8 cellular contexts compared by ENCODE assay signal in the genomic region with DNA sequence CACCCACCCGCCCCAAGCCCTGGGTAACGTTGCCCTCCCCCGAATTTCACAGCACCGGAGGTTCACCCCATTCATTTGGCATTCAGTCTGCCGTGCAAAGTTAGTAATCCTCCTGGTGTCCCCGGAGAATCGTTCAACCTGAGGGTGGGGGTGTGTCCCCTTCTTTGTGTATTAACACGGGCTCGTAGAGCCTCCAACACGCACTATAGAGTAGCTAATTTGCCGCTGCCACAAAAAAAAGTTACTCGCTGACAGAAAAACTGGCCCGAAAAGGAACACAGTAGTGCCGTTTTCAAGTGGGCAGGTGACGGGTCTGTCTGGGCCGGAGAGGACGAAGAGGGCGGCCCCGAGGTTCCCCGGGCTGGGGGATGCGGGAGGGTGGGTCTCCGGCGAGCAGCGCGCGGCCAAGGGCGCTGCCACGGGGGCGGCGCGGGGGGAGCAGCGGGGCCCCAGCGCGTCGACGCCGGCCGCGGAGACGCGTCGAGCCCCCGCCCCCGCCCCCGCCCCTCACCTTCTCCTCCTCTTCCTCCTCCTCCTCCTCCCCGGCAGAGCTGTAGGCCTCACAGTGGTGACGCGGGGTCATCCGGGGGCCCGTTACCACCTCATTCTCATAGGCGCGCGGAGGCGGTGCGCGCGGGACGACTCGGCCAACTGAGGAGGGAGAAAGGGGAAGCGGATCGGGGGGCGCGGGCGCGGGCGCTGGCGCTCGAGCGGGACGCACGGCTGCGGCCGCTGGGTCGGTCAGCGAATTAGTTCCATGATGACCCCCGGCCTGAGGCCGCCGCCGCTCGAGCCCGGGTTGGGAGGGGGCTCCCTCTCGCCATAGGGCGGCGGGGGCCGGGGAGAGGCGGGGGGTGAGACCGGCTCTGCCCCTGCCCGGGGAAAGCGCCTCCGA. TPM values are rescaled to one million over a fixed set of nuclear protein-coding genes. Genes with fewer than 3 reads are reported as not detected.
A peak's percentile ranks its signal among the peaks of the same experiment; 100 is the strongest.
DNase-seq lines count a peak whose midpoint lies in the region; ATAC-seq, FAIRE-seq and TF ChIP-seq lines count a peak whose summit lies in the region.

No MANE protein-coding gene starts in this region.

- FAIRE-seq in GM12891 (lab: Jason Lieb, UNC): no peak

- DNase-seq in GM12891 (ENCODE audit: insufficient read length, low spot score) (peak; percentile 53), NCI-H146 (lab: John Stamatoyannopoulos, UW) (peak; percentile 81), ecto neural progenitor cell (ENCODE audit: low spot score) (peak; percentile 82), medulla oblongata (ENCODE audit: extremely low spot score) (peak; percentile 58), DMS114 treated with DMSO at 0.1 percent for 48 hours (lab: John Stamatoyannopoulos, UW; ENCODE audit: unreplicated experiment) (no peak)
- peak; percentile 68 to 75 for DNase-seq in activated CD4-positive, alpha-beta T cell treated with anti-CD3 and anti-CD28 coated beads, Interleukin-2, amount 50 U/mL, for 4 hours
- DNase-seq in stimulated activated CD8-positive, alpha-beta memory T cell treated with anti-CD3 and anti-CD28 coated beads, Interleukin-12 subunit alpha, Interleukin-12 subunit beta, amount 100 ng/mL, for 1 hour (ENCODE audit: low read depth): peak; percentile 65

- ATAC-seq in HG02588 (IDR thresholded peaks at IDR 0.05; ENCODE audit: unreplicated experiment): peak; percentile 54

- no peak for TF ChIP-seq POLR2A in GM12891 (IDR thresholded peaks at IDR 0.05; ENCODE audit: low read depth, low read length)

TF ChIP-seq in GM12891, 5 proteins besides CTCF, POLR2A, EP300 and RAD21:
- TF ChIP-seq PAX5 (IDR thresholded peaks at IDR 0.05; ENCODE audit: insufficient read depth, low read length, severe bottlenecking) (peak; percentile 11), POLR2AphosphoS5 (IDR thresholded peaks at IDR 0.05; ENCODE audit: low read depth, low read length) (no peak), TAF1 (IDR thresholded peaks at IDR 0.05; ENCODE audit: low read depth, low read length) (no peak), SPI1 (IDR thresholded peaks at IDR 0.05; ENCODE audit: low read depth, low read length) (peak; percentile 67), POU2F2 (IDR thresholded peaks at IDR 0.05; ENCODE audit: low read depth, low read length) (no peak)
TF ChIP-seq in GM12891: peak in this region for 2.

RNA-seq across cellular contexts. Expression of gene CCNI, which starts 0.6 kb away (rescaled TPM):
- polyA plus RNA-seq in GM12891 (2012; ENCODE audit: low read depth, missing spikeins): 102 TPM
